2 cellular contexts compared by ENCODE assay signal in the genomic region with DNA sequence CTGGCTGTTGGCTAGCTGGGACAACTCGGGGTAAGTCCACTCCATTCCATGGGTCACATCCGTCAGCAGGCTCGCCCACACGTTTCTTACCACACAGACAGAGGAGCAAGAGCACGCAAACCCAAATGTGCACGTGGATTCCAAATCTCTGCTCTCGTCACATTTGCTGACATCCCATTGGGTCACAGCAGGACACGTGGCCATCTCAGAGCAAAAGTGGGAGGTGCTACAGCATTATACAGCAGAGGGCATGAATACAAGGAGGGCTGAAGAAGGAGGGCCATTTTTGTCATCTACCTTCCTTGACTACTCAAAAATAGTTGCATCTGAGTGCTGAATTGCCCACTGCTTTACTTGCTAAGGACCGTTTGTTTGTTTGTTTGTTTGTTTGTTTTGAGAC.
TF ChIP-seq lines count a peak whose summit lies in the region.

No MANE protein-coding gene starts in this region.

TF ChIP-seq in GM23338, 12 proteins besides CTCF, POLR2A, EP300 and RAD21:
- TF ChIP-seq CREB1 (CRISPR knock-in tag; IDR thresholded peaks at IDR 0.05; ENCODE audit: low read depth): no peak
- TF ChIP-seq, protein P1, sequence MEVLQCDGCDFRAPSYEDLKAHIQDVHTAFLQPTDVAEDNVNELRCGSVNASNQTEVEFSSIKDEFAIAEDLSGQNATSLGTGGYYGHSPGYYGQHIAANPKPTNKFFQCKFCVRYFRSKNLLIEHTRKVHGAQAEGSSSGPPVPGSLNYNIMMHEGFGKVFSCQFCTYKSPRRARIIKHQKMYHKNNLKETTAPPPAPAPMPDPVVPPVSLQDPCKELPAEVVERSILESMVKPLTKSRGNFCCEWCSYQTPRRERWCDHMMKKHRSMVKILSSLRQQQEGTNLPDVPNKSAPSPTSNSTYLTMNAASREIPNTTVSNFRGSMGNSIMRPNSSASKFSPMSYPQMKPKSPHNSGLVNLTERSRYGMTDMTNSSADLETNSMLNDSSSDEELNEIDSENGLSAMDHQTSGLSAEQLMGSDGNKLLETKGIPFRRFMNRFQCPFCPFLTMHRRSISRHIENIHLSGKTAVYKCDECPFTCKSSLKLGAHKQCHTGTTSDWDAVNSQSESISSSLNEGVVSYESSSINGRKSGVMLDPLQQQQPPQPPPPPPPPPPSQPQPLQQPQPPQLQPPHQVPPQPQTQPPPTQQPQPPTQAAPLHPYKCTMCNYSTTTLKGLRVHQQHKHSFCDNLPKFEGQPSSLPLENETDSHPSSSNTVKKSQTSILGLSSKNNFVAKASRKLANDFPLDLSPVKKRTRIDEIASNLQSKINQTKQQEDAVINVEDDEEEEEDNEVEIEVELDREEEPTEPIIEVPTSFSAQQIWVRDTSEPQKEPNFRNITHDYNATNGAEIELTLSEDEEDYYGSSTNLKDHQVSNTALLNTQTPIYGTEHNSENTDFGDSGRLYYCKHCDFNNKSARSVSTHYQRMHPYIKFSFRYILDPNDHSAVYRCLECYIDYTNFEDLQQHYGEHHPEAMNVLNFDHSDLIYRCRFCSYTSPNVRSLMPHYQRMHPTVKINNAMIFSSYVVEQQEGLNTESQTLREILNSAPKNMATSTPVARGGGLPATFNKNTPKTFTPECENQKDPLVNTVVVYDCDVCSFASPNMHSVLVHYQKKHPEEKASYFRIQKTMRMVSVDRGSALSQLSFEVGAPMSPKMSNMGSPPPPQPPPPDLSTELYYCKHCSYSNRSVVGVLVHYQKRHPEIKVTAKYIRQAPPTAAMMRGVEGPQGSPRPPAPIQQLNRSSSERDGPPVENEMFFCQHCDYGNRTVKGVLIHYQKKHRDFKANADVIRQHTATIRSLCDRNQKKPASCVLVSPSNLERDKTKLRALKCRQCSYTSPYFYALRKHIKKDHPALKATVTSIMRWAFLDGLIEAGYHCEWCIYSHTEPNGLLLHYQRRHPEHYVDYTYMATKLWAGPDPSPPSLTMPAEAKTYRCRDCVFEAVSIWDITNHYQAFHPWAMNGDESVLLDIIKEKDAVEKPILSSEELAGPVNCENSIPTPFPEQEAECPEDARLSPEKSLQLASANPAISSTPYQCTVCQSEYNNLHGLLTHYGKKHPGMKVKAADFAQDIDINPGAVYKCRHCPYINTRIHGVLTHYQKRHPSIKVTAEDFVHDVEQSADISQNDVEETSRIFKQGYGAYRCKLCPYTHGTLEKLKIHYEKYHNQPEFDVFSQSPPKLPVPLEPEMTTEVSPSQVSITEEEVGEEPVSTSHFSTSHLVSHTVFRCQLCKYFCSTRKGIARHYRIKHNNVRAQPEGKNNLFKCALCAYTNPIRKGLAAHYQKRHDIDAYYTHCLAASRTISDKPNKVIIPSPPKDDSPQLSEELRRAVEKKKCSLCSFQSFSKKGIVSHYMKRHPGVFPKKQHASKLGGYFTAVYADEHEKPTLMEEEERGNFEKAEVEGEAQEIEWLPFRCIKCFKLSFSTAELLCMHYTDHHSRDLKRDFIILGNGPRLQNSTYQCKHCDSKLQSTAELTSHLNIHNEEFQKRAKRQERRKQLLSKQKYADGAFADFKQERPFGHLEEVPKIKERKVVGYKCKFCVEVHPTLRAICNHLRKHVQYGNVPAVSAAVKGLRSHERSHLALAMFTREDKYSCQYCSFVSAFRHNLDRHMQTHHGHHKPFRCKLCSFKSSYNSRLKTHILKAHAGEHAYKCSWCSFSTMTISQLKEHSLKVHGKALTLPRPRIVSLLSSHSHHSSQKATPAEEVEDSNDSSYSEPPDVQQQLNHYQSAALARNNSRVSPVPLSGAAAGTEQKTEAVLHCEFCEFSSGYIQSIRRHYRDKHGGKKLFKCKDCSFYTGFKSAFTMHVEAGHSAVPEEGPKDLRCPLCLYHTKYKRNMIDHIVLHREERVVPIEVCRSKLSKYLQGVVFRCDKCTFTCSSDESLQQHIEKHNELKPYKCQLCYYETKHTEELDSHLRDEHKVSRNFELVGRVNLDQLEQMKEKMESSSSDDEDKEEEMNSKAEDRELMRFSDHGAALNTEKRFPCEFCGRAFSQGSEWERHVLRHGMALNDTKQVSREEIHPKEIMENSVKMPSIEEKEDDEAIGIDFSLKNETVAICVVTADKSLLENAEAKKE (CRISPR knock-in tag; IDR thresholded peaks at IDR 0.05): no peak

TF ChIP-seq in H1, 55 proteins besides CTCF, POLR2A, EP300 and RAD21:
- TF ChIP-seq SP1 (IDR thresholded peaks at IDR 0.05; ENCODE audit: low read depth, low read length): no peak
- no peak for TF ChIP-seq JUN (IDR thresholded peaks at IDR 0.05; ENCODE audit: low read depth, low read length)
- TF ChIP-seq BCL11A (IDR thresholded peaks at IDR 0.05; ENCODE audit: low read depth in 2 of 2, low read length in 2 of 2): no peak
- TF ChIP-seq CHD1 (IDR thresholded peaks at IDR 0.05; ENCODE audit: low read depth, low read length): no peak
- TF ChIP-seq EGR1 (IDR thresholded peaks at IDR 0.05; ENCODE audit: borderline replicate concordance, low read depth, low read length): no peak
- no peak for TF ChIP-seq TAF1 (IDR thresholded peaks at IDR 0.05; ENCODE audit: low read depth, low read length)
- TF ChIP-seq KDM5A (IDR thresholded peaks at IDR 0.05; ENCODE audit: low read length): no peak
- TF ChIP-seq, protein P2, sequence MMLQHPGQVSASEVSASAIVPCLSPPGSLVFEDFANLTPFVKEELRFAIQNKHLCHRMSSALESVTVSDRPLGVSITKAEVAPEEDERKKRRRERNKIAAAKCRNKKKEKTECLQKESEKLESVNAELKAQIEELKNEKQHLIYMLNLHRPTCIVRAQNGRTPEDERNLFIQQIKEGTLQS (IDR thresholded peaks at IDR 0.05; ENCODE audit: insufficient read depth, low read depth, low read length): no peak
TF ChIP-seq in H1: peak in this region for 0.
